ENCODE assay signal across 8 cellular contexts in the genomic region with DNA sequence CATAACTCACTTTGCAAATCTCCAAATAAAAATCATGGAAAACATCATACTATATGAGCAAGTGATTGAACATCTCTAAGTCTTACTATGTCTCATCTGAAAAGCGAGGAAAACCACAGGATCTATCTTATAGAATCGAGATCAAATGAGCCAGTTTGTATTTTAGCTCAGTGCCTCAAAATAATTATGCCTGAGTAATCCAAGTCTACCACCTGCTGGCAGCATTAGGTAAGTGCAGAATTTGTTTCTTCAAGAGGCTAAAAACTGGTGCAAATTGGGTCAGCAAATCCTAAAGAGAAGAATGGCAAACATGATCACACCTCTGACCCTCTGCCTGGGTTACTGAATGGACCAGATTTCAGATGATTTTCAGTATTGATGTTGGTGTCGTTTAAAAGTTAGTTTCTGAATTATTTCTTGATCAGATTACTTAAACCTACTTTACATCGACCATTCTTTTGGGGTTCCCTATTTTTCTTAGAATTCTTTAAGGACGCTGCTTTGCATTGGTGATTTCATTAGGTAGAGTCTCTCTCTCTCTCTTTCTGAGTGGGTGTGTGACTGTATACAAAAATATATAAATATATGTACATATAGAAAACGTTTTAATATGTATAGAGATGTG. TPM values are rescaled to one million over a fixed set of nuclear protein-coding genes. Genes with fewer than 3 reads are reported as not detected.
DNase-seq lines count a peak whose midpoint lies in the region; ATAC-seq, FAIRE-seq and TF ChIP-seq lines count a peak whose summit lies in the region.

No MANE protein-coding gene starts in this region.

- intact Hi-C loops in CD4-positive, alpha-beta memory T cell (cut with micrococcal nuclease), result loop anchor here (1.0 kb wide), 3 partner anchors 188 to 876 kb away; no protein-coding TSS in a partner anchor
- intact Hi-C loops in esophagus squamous epithelium (cut with DNase I), result loop anchor here (5.0 to 10.0 kb wide), 2 partner anchors 182 to 270 kb away; no protein-coding TSS in a partner anchor

- H3K4me3 Mint-ChIP-seq in CD4-positive, alpha-beta memory T cell, result no peak overlapping the region
- no peak overlapping the region for H3K4me3 Mint-ChIP-seq in WTC11
- no peak overlapping the region for H3K4me3 Mint-ChIP-seq in nephron progenitor cell

- TF ChIP-seq CTCF in WTC11 (IDR thresholded peaks at IDR 0.05) (peak; percentile 61), esophagus squamous epithelium (IDR thresholded peaks at IDR 0.05) (peak; percentile 72 to 91 (median 86)), nephron progenitor cell (IDR thresholded peaks at IDR 0.05) (peak; percentile 87)

- TF ChIP-seq POLR2A in esophagus squamous epithelium (IDR thresholded peaks at IDR 0.05), result no peak

- CTCF ChIA-PET in CD4-positive, alpha-beta memory T cell (lab: Charles Lee; ENCODE audit: partially characterized antibody), result interaction anchor here (0.5 to 10.5 kb wide), 20 partner anchors 8 to 878 kb away, joined by 3 to 200 read pairs (median 6); no protein-coding TSS in a partner anchor
- CTCF ChIA-PET in WTC11 (lab: Charles Lee), result interaction anchor here (0.6 to 3.9 kb wide), 36 partner anchors 10 to 898 kb away, joined by 3 to 44 read pairs (median 4); partner anchors contain the start of genes FHOD3 and MOCOS

- H3K36me3 ChIP-seq in CD4-positive, alpha-beta memory T cell (ENCODE audit: insufficient read depth, low read length), result no peaks in the 10 kb centered on the region
- H3K36me3 ChIP-seq in esophagus squamous epithelium, result no peaks in the 10 kb centered on the region

- ATAC-seq in WTC11, result peak; percentile 60
- ATAC-seq in HG03442 (IDR thresholded peaks at IDR 0.05; ENCODE audit: unreplicated experiment), result no peak
- no peak for ATAC-seq in GM18873 (IDR thresholded peaks at IDR 0.05; ENCODE audit: low FRiP score, unreplicated experiment)

- peaks cover 0 to 7% (median 0%) of the 10 kb centered on the region in 8 donors for H3K9me3 Mint-ChIP-seq in CD4-positive, alpha-beta memory T cell
- peaks cover 11% of the 10 kb centered on the region for H3K9me3 Mint-ChIP-seq in WTC11
- H3K9me3 Mint-ChIP-seq in nephron progenitor cell, result peaks cover 16% of the 10 kb centered on the region

- H3K4me3 ChIP-seq in CD4-positive, alpha-beta memory T cell (ENCODE audit: low read length in 2 of 2), result no peak overlapping the region
- H3K4me3 ChIP-seq in esophagus squamous epithelium, result no peak overlapping the region

- H3K27me3 Mint-ChIP-seq in CD4-positive, alpha-beta memory T cell, result peaks cover 15 to 23% of the 10 kb centered on the region in 2 donors
- peaks cover 4% of the 10 kb centered on the region for H3K27me3 Mint-ChIP-seq in WTC11 (ENCODE audit: low read depth)
- peaks cover 21% of the 10 kb centered on the region for H3K27me3 Mint-ChIP-seq in nephron progenitor cell (ENCODE audit: low read depth, poor library complexity)

- no peak overlapping the region for H3K27ac ChIP-seq in CD4-positive, alpha-beta memory T cell (ENCODE audit: low read depth, low read length)
- H3K27ac ChIP-seq in esophagus squamous epithelium, result no peak overlapping the region

- H3K4me1 ChIP-seq in CD4-positive, alpha-beta memory T cell (ENCODE audit: insufficient read depth, low read length), result no peaks in the 10 kb centered on the region
- H3K4me1 ChIP-seq in esophagus squamous epithelium, result no peaks in the 10 kb centered on the region

- H3K4me1 Mint-ChIP-seq in CD4-positive, alpha-beta memory T cell, result peaks cover 0 to 2% (median 0%) of the 10 kb centered on the region in 4 donors
- H3K4me1 Mint-ChIP-seq in WTC11, result no peaks in the 10 kb centered on the region; the same call in 1 of the 2 replicates
- H3K4me1 Mint-ChIP-seq in nephron progenitor cell, result no peaks in the 10 kb centered on the region

- no peak overlapping the region for H3K27ac Mint-ChIP-seq in CD4-positive, alpha-beta memory T cell
- no peak overlapping the region for H3K27ac Mint-ChIP-seq in WTC11
- H3K27ac Mint-ChIP-seq in nephron progenitor cell, result no peak overlapping the region

- POLR2A ChIA-PET in CD4-positive, alpha-beta memory T cell (lab: Charles Lee; ENCODE audit: partially characterized antibody), result interaction anchor here (1.0 kb wide), 1 partner anchor 156 kb away, joined by 4 read pairs; the partner anchor contains the start of gene SLC39A6
- POLR2A ChIA-PET in WTC11 (lab: Charles Lee), result no interaction called here

- FAIRE-seq in GM19239 (lab: Jason Lieb, UNC), result peak; percentile 87

- WGBS in esophagus squamous epithelium, 2 donors, result 19 to 27% methylated on average over 6 of the region's 6 CpGs

- no peaks in the 10 kb centered on the region for H3K27me3 ChIP-seq in CD4-positive, alpha-beta memory T cell (ENCODE audit: insufficient read depth, low read length)
- peaks cover 0 to 38% (median 0%) of the 10 kb centered on the region in 4 donors for H3K27me3 ChIP-seq in esophagus squamous epithelium

- no peaks in the 10 kb centered on the region for H3K9me3 ChIP-seq in CD4-positive, alpha-beta memory T cell (ENCODE audit: control insufficient read depth in 1 of 2, low read length in 2 of 2)
- peaks cover 0 to 13% (median 10%) of the 10 kb centered on the region in 3 donors for H3K9me3 ChIP-seq in esophagus squamous epithelium

- no peaks in the 10 kb centered on the region for H3K36me3 Mint-ChIP-seq in CD4-positive, alpha-beta memory T cell
- H3K36me3 Mint-ChIP-seq in WTC11 (no peaks in the 10 kb centered on the region), nephron progenitor cell (ENCODE audit: low read depth) (no peaks in the 10 kb centered on the region)

- DNase-seq in CD4-positive, alpha-beta memory T cell, result peak; percentile 51 to 58 (median 53)
- DNase-seq in GM19239 (ENCODE audit: insufficient read length, low spot score) (peak; percentile 29), NCI-H2171 treated with DMSO at 0.1 percent for 48 hours (lab: John Stamatoyannopoulos, UW) (peak; percentile 78), WTC11 (ENCODE audit: low spot score) (peak; percentile 28), esophagus squamous epithelium (lab: John Stamatoyannopoulos, UW) (no peak), nephron progenitor cell (peak; percentile 39)

TF ChIP-seq in WTC11, 78 proteins besides CTCF, POLR2A, EP300 and RAD21 (continues in another document):
- TF ChIP-seq, protein P1, sequence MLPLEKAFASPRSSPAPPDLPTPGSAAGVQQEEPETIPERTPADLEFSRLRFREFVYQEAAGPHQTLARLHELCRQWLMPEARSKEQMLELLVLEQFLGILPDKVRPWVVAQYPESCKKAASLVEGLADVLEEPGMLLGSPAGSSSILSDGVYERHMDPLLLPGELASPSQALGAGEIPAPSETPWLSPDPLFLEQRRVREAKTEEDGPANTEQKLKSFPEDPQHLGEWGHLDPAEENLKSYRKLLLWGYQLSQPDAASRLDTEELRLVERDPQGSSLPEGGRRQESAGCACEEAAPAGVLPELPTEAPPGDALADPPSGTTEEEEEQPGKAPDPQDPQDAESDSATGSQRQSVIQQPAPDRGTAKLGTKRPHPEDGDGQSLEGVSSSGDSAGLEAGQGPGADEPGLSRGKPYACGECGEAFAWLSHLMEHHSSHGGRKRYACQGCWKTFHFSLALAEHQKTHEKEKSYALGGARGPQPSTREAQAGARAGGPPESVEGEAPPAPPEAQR (CRISPR knock-in tag; IDR thresholded peaks at IDR 0.05), result no peak
- TF ChIP-seq MXD4 (CRISPR knock-in tag; IDR thresholded peaks at IDR 0.05; ENCODE audit: borderline replicate concordance) (no peak), JUN (CRISPR knock-in tag; IDR thresholded peaks at IDR 0.05) (no peak), IRF2 (CRISPR knock-in tag; IDR thresholded peaks at IDR 0.05; ENCODE audit: borderline replicate concordance, low read depth) (no peak), IRF1 (CRISPR knock-in tag; IDR thresholded peaks at IDR 0.05) (no peak)
- TF ChIP-seq, protein P2, sequence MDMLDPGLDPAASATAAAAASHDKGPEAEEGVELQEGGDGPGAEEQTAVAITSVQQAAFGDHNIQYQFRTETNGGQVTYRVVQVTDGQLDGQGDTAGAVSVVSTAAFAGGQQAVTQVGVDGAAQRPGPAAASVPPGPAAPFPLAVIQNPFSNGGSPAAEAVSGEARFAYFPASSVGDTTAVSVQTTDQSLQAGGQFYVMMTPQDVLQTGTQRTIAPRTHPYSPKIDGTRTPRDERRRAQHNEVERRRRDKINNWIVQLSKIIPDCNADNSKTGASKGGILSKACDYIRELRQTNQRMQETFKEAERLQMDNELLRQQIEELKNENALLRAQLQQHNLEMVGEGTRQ (CRISPR knock-in tag; IDR thresholded peaks at IDR 0.05), result no peak

RNA-seq across cellular contexts. Expression of gene FHOD3, which starts 12.7 kb away (rescaled TPM):
- not detected for total RNA-seq in CD4-positive, alpha-beta memory T cell
- not detected for polyA plus RNA-seq in CD4-positive, alpha-beta memory T cell
- total RNA-seq in WTC11 (2021) (3.8 to 4.8 TPM (median 4.6 TPM) in 3 replicates), esophagus squamous epithelium (10 to 100 TPM in 1 of 4 donors, 1 to 10 TPM in 3; 3.1 to 29.6 (median 5.7) TPM)
